Comparison of ENCODE assay signal across 1 cellular context in genomic region chr11:97742717-97743116, GRCh38.
TF ChIP-seq lines count a peak whose summit lies in the region.

No MANE protein-coding gene starts in this region.

TF ChIP-seq in GM23338, 12 proteins besides CTCF, POLR2A, EP300 and RAD21 (continued from another document):
- TF ChIP-seq REST (IDR thresholded peaks at IDR 0.05; ENCODE audit: unreplicated experiment), result no peak
TF ChIP-seq in GM23338: peak in this region for 0.
